Comparison of ENCODE assay signal across 17 cellular contexts in genomic region chr2:25330937-25331336, GRCh38. TPM values are rescaled to one million over a fixed set of nuclear protein-coding genes. Genes with fewer than 3 reads are reported as not detected.
DNase-seq lines count a peak whose midpoint lies in the region; ATAC-seq, FAIRE-seq and TF ChIP-seq lines count a peak whose summit lies in the region.
"Had no signal": no experiment of that assay in that cellular context is flagged by ENCODE, and none has a peak within 500 bp of the region (broad histone marks: within the 10 kb centered on the region; RNA-seq: fewer than 3 reads in every experiment).

No MANE protein-coding gene starts in this region.

- no peaks in the 10 kb centered on the region for H4K20me1 ChIP-seq in endothelial cell of umbilical vein (replicated peaks; ENCODE audit: control insufficient read depth, extremely low read depth, insufficient read depth, low read length)

- no peak overlapping the region for H2AFZ ChIP-seq in endothelial cell of umbilical vein (ENCODE audit: low read depth, low read length)

- TF ChIP-seq POLR2A in endothelial cell of umbilical vein (IDR thresholded peaks at IDR 0.05; ENCODE audit: low read depth, low read length) (no peak), erythroblast (IDR thresholded peaks at IDR 0.05; ENCODE audit: low read length) (no peak)

- ATAC-seq in stimulated activated naive CD8-positive, alpha-beta T cell treated with anti-CD3 and anti-CD28 coated beads, Interleukin-15, amount 100 ng/mL, for 72 hours = no peak
- no peak for ATAC-seq in activated naive CD8-positive, alpha-beta T cell treated with anti-CD3 and anti-CD28 coated beads, Interleukin-2, amount 50 U/mL, for 24 hours
- ATAC-seq in GM19035 (IDR thresholded peaks at IDR 0.05; ENCODE audit: unreplicated experiment) = no peak

- H3K4me2 ChIP-seq in endothelial cell of umbilical vein (ENCODE audit: insufficient read depth, low read length) = no peak overlapping the region

- no peak overlapping the region for H3K4me3 ChIP-seq in endothelial cell of umbilical vein (replicated peaks in 1 of 3; ENCODE audit: insufficient read depth in 1 of 3, low read depth in 1 of 3, low read length in 3 of 3)
- H3K4me3 ChIP-seq: SJCRH30 had no signal

- TF ChIP-seq CTCF in endothelial cell of umbilical vein (IDR thresholded peaks at IDR 0.05; ENCODE audit: extremely low read depth in 1 of 2, insufficient read depth in 1 of 2, low read depth in 1 of 2, low read length in 2 of 2) (no peak), osteocyte (IDR thresholded peaks at IDR 0.05) (no peak)

- peaks cover 6% of the 10 kb centered on the region for H3K9me3 Mint-ChIP-seq in stimulated activated naive CD8-positive, alpha-beta T cell treated with anti-CD3 and anti-CD28 coated beads, Interleukin-15, Interleukin-2, amounts not matched to agents 100 ng/mL and 50 ng/mL, for 24 hours
- peaks cover 10 to 22% of the 10 kb centered on the region in 2 donors for H3K9me3 Mint-ChIP-seq in stimulated activated naive CD8-positive, alpha-beta T cell treated with anti-CD3 and anti-CD28 coated beads, Interleukin-15, amount 100 ng/mL, for 72 hours
- peaks cover 15% of the 10 kb centered on the region for H3K9me3 Mint-ChIP-seq in activated naive CD8-positive, alpha-beta T cell treated with anti-CD3 and anti-CD28 coated beads, Interleukin-2, amount 50 U/mL, for 24 hours
- peaks cover 9% of the 10 kb centered on the region for H3K9me3 Mint-ChIP-seq in osteocyte (ENCODE audit: unreplicated experiment)

- no peaks in the 10 kb centered on the region for H3K27me3 Mint-ChIP-seq in stimulated activated naive CD8-positive, alpha-beta T cell treated with anti-CD3 and anti-CD28 coated beads, Interleukin-15, Interleukin-2, amounts not matched to agents 100 ng/mL and 50 ng/mL, for 24 hours
- H3K27me3 Mint-ChIP-seq in stimulated activated naive CD8-positive, alpha-beta T cell treated with anti-CD3 and anti-CD28 coated beads, Interleukin-15, amount 100 ng/mL, for 72 hours = no peaks in the 10 kb centered on the region
- H3K27me3 Mint-ChIP-seq in activated naive CD8-positive, alpha-beta T cell treated with anti-CD3 and anti-CD28 coated beads, Interleukin-2, amount 50 U/mL, for 24 hours = no peaks in the 10 kb centered on the region
- H3K27me3 Mint-ChIP-seq in osteocyte (ENCODE audit: unreplicated experiment) = no peaks in the 10 kb centered on the region

- intact Hi-C loops in endothelial cell of umbilical vein (cut with micrococcal nuclease) = no loop called here

- no peaks in the 10 kb centered on the region for H3K9me3 ChIP-seq in endothelial cell of umbilical vein (replicated peaks; ENCODE audit: control insufficient read depth, insufficient read depth, low read length)
- H3K9me3 ChIP-seq: Caco-2 had no signal

- peaks cover 46% of the 10 kb centered on the region for H3K36me3 Mint-ChIP-seq in stimulated activated naive CD8-positive, alpha-beta T cell treated with anti-CD3 and anti-CD28 coated beads, Interleukin-15, Interleukin-2, amounts not matched to agents 100 ng/mL and 50 ng/mL, for 24 hours (ENCODE audit: low read depth)
- H3K36me3 Mint-ChIP-seq in activated naive CD8-positive, alpha-beta T cell treated with anti-CD3 and anti-CD28 coated beads, Interleukin-2, amount 50 U/mL, for 24 hours (ENCODE audit: low read depth) = peaks cover 29% of the 10 kb centered on the region
- H3K36me3 Mint-ChIP-seq in osteocyte (ENCODE audit: unreplicated experiment) = peaks cover 23% of the 10 kb centered on the region

- peak; percentile 53 for FAIRE-seq in endothelial cell of umbilical vein (lab: Jason Lieb, UNC)

- BruUV-seq in endothelial cell of umbilical vein (replicated peaks; lab: Mats Ljungman, UMichigan) = no TSS peak

- no peak overlapping the region for H3K27ac ChIP-seq in endothelial cell of umbilical vein (ENCODE audit: insufficient read depth, low read depth, low read length)
- H3K27ac ChIP-seq: SJCRH30 had no signal

- no peaks in the 10 kb centered on the region for H3K4me1 ChIP-seq in endothelial cell of umbilical vein (ENCODE audit: control insufficient read depth, extremely low read depth, insufficient read depth, low read length)
- H3K4me1 ChIP-seq: Caco-2, SJCRH30 had no signal

- H3K4me3 Mint-ChIP-seq in stimulated activated naive CD8-positive, alpha-beta T cell treated with anti-CD3 and anti-CD28 coated beads, Interleukin-15, Interleukin-2, amounts not matched to agents 100 ng/mL and 50 ng/mL, for 24 hours = no peak overlapping the region
- H3K4me3 Mint-ChIP-seq in stimulated activated naive CD8-positive, alpha-beta T cell treated with anti-CD3 and anti-CD28 coated beads, Interleukin-15, amount 100 ng/mL, for 72 hours = no peak overlapping the region
- H3K4me3 Mint-ChIP-seq in activated naive CD8-positive, alpha-beta T cell treated with anti-CD3 and anti-CD28 coated beads, Interleukin-2, amount 50 U/mL, for 24 hours = no peak overlapping the region
- H3K4me3 Mint-ChIP-seq in osteocyte (ENCODE audit: unreplicated experiment) = no peak overlapping the region
- H3K4me3 Mint-ChIP-seq: CD14-positive monocyte had no signal

- no peak for DNase-seq in stimulated activated naive CD8-positive, alpha-beta T cell treated with anti-CD3 and anti-CD28 coated beads, Interleukin-15, amount 100 ng/mL, for 72 hours
- no peak for DNase-seq in activated naive CD8-positive, alpha-beta T cell treated with anti-CD3 and anti-CD28 coated beads, Interleukin-2, amount 50 U/mL, for 24 hours
- no peak for DNase-seq in endothelial cell of umbilical vein (ENCODE audit: low read depth, low spot score)
- no peak for DNase-seq in erythroblast (lab: John Stamatoyannopoulos, UW)
- no peak for DNase-seq in osteocyte (ENCODE audit: extremely low spot score, unreplicated experiment)
- DNase-seq: ACHN; AML-193; Caco-2; NCI-H1105 treated with DMSO at 0.1 percent for 48 hours; NCI-H187 treated with DMSO at 0.1 percent for 48 hours; NCI-H446 treated with DMSO at 0.1 percent for 48 hours; NK-92 treated with Interleukin-12 subunit alpha and Interleukin-12 subunit beta, amount 100 ng/mL, for 24 hours; RPMI8226; SJCRH30 had no signal

- H3K4me1 Mint-ChIP-seq in stimulated activated naive CD8-positive, alpha-beta T cell treated with anti-CD3 and anti-CD28 coated beads, Interleukin-15, Interleukin-2, amounts not matched to agents 100 ng/mL and 50 ng/mL, for 24 hours (ENCODE audit: low read depth) = peaks cover 65% of the 10 kb centered on the region
- H3K4me1 Mint-ChIP-seq in stimulated activated naive CD8-positive, alpha-beta T cell treated with anti-CD3 and anti-CD28 coated beads, Interleukin-15, amount 100 ng/mL, for 72 hours = peaks cover 76% of the 10 kb centered on the region
- peaks cover 65% of the 10 kb centered on the region for H3K4me1 Mint-ChIP-seq in activated naive CD8-positive, alpha-beta T cell treated with anti-CD3 and anti-CD28 coated beads, Interleukin-2, amount 50 U/mL, for 24 hours
- H3K4me1 Mint-ChIP-seq in osteocyte (ENCODE audit: unreplicated experiment) = peaks cover 28% of the 10 kb centered on the region

- H3K79me2 ChIP-seq in endothelial cell of umbilical vein (ENCODE audit: control insufficient read depth, insufficient read depth, low read length) = no peaks in the 10 kb centered on the region

- dilution Hi-C loops in endothelial cell of umbilical vein (cut with MboI; ENCODE audit: extremely low pct_ligation_motif_present, low sequenced_read_pairs) = no loop called here

- peak overlapping the region; percentile 88 for H3K27ac Mint-ChIP-seq in stimulated activated naive CD8-positive, alpha-beta T cell treated with anti-CD3 and anti-CD28 coated beads, Interleukin-15, Interleukin-2, amounts not matched to agents 100 ng/mL and 50 ng/mL, for 24 hours
- H3K27ac Mint-ChIP-seq in stimulated activated naive CD8-positive, alpha-beta T cell treated with anti-CD3 and anti-CD28 coated beads, Interleukin-15, amount 100 ng/mL, for 72 hours = no peak overlapping the region
- H3K27ac Mint-ChIP-seq in activated naive CD8-positive, alpha-beta T cell treated with anti-CD3 and anti-CD28 coated beads, Interleukin-2, amount 50 U/mL, for 24 hours = peak overlapping the region; percentile 83
- no peak overlapping the region for H3K27ac Mint-ChIP-seq in osteocyte (ENCODE audit: unreplicated experiment)
- H3K27ac Mint-ChIP-seq: CD14-positive monocyte had no signal

- H3K27me3 ChIP-seq in endothelial cell of umbilical vein (ENCODE audit: control insufficient read depth in 2 of 2, insufficient read depth in 2 of 2, low read length in 2 of 2) = no peaks in the 10 kb centered on the region
- H3K27me3 ChIP-seq: SJCRH30 had no signal

- peaks cover 0 to 4% of the 10 kb centered on the region in 2 experiments for H3K36me3 ChIP-seq in endothelial cell of umbilical vein (ENCODE audit: control insufficient read depth in 2 of 2, extremely low read depth in 1 of 2, insufficient read depth in 2 of 2, low read length in 2 of 2)
- H3K36me3 ChIP-seq: SJCRH30 had no signal

- CTCF ChIA-PET in endothelial cell of umbilical vein (lab: Charles Lee) = interaction anchor here (1.0 kb wide), 1 partner anchor 31 kb away, joined by 3 read pairs; no protein-coding TSS in a partner anchor

- POLR2A ChIA-PET in endothelial cell of umbilical vein (lab: Charles Lee) = no interaction called here

- H3K9me1 ChIP-seq in endothelial cell of umbilical vein (replicated peaks; ENCODE audit: control insufficient read depth, extremely low read depth, insufficient read depth, low read length) = no peaks in the 10 kb centered on the region

- H3K9ac ChIP-seq in endothelial cell of umbilical vein (replicated peaks; ENCODE audit: extremely low read depth, insufficient read depth, low read length) = no peak overlapping the region

TF ChIP-seq in endothelial cell of umbilical vein, 7 proteins besides CTCF, POLR2A, EP300 and RAD21 (continues in another document):
- TF ChIP-seq MAX (IDR thresholded peaks at IDR 0.05; ENCODE audit: insufficient read depth, insufficient read length) (no peak), GATA2 (IDR thresholded peaks at IDR 0.05; ENCODE audit: insufficient read depth, insufficient read length, low read depth, low read length) (no peak), FOS (IDR thresholded peaks at IDR 0.05; ENCODE audit: borderline replicate concordance, insufficient read depth, low read length) (no peak), MYC (IDR thresholded peaks at IDR 0.05; ENCODE audit: low read depth, low read length) (no peak), POLR2AphosphoS5 (IDR thresholded peaks at IDR 0.05; ENCODE audit: insufficient read depth, low read depth, low read length) (no peak)

RNA-seq across cellular contexts. Expression of gene DNMT3A, which starts 10.8 kb away (rescaled TPM):
- total RNA-seq in endothelial cell of umbilical vein = 67.0 and 71.7 TPM in 2 replicates
- 15.6 and 23.3 TPM in 2 replicates for polyA plus RNA-seq in endothelial cell of umbilical vein
- 12.5 and 14.2 TPM in 2 replicates for polyA plus RNA-seq in endothelial cell of umbilical vein (2011; cell fraction: cytosol; rRNA removed)
- 42.1 and 52.7 TPM in 2 replicates for polyA plus RNA-seq in endothelial cell of umbilical vein (2011; cell fraction: nucleus; rRNA removed)
- 26.2 and 37.7 TPM in 2 replicates for polyA plus RNA-seq in endothelial cell of umbilical vein (2012)
- polyA minus RNA-seq in endothelial cell of umbilical vein = 60.1 and 61.4 TPM in 2 replicates
- 8.0 TPM for polyA minus RNA-seq in endothelial cell of umbilical vein (2011; cell fraction: cytosol; rRNA and poly(A)+ RNA removed)
- polyA minus RNA-seq in endothelial cell of umbilical vein (2011; cell fraction: nucleus; rRNA and poly(A)+ RNA removed) = 36.1 and 50.9 TPM in 2 replicates
- total RNA-seq in osteocyte = 80.2 and 85.2 TPM in 2 replicates

Comparison
In these comparisons a context has a peak if more than half of its experiments do, and no peak if none do; other contexts are left out.
1. H3K27ac Mint-ChIP-seq: peak in stimulated activated naive CD8-positive, alpha-beta T cell treated with anti-CD3 and anti-CD28 coated beads, Interleukin-15, Interleukin-2, amounts not matched to agents 100 ng/mL and 50 ng/mL, for 24 hours (single experiment) and activated naive CD8-positive, alpha-beta T cell treated with anti-CD3 and anti-CD28 coated beads, Interleukin-2, amount 50 U/mL, for 24 hours (single experiment); none in stimulated activated naive CD8-positive, alpha-beta T cell treated with anti-CD3 and anti-CD28 coated beads, Interleukin-15, amount 100 ng/mL, for 72 hours (0 of 2) and osteocyte (single experiment).